9 cellular contexts compared by ENCODE assay signal in genomic region chr9:100191264-100191663, GRCh38.
"Had no signal": no experiment of that assay in that cellular context is flagged by ENCODE, and none has a peak within 500 bp of the region (broad histone marks: within the 10 kb centered on the region; RNA-seq: fewer than 3 reads in every experiment).

No MANE protein-coding gene starts in this region.

- H3K4me3 ChIP-seq: GM23248, HAP-1 had no signal

- H3K4me3 Mint-ChIP-seq: HFFc6 had no signal

- FAIRE-seq: HepG2 had no signal

- H3K27ac ChIP-seq: GM23248, HL-60 had no signal

- H3K9ac ChIP-seq: GM23248 had no signal

- H3K36me3 ChIP-seq: HAP-1 had no signal

- H3K4me1 ChIP-seq: HAP-1 had no signal

- DNase-seq: GM23248, GOT3, H7, HFFc6, KG1 had no signal

- H3K27me3 Mint-ChIP-seq: IgD-negative memory B cell had no signal

- H3K27ac Mint-ChIP-seq: HFFc6, IgD-negative memory B cell had no signal
